Comparison of ENCODE assay signal across 11 cellular contexts in genomic region chr18:22934789-22935188, GRCh38. TPM values are rescaled to one million over a fixed set of nuclear protein-coding genes. Genes with fewer than 3 reads are reported as not detected.
A peak's percentile ranks its signal among the peaks of the same experiment; 100 is the strongest.
DNase-seq lines count a peak whose midpoint lies in the region; ATAC-seq, FAIRE-seq and TF ChIP-seq lines count a peak whose summit lies in the region.
"Had no signal": no experiment of that assay in that cellular context is flagged by ENCODE, and none has a peak within 500 bp of the region (broad histone marks: within the 10 kb centered on the region; RNA-seq: fewer than 3 reads in every experiment).

No MANE protein-coding gene starts in this region.

- intact Hi-C loops in natural killer cell (cut with micrococcal nuclease), result loop anchor here (5.0 to 10.0 kb wide), 4 partner anchors 443 to 1330 kb away; partner anchors contain the start of genes ESCO1 and NPC1

- TF ChIP-seq CTCF in natural killer cell (IDR thresholded peaks at IDR 0.05), result no peak

- H3K4me3 Mint-ChIP-seq in activated naive CD8-positive, alpha-beta T cell treated with anti-CD3 and anti-CD28 coated beads, Interleukin-2, amount 50 U/mL, for 24 hours, result peak overlapping the region; percentile 98
- peak overlapping the region; percentile 59 for H3K4me3 Mint-ChIP-seq in natural killer cell

- no peak for DNase-seq in Jurkat, Clone E6-1 (ENCODE audit: low read depth, low spot score)
- no peak for DNase-seq in activated naive CD8-positive, alpha-beta T cell treated with anti-CD3 and anti-CD28 coated beads, Interleukin-2, amount 50 U/mL, for 24 hours
- no peak for DNase-seq in natural killer cell
- no peak for DNase-seq in SIG-M5 treated with dmso at 0.1 percent for 504 hours (lab: John Stamatoyannopoulos, UW; ENCODE audit: unreplicated experiment)
- DNase-seq in H7, result no peak
- DNase-seq: body of pancreas, foreskin keratinocyte had no signal

- peaks cover 3% of the 10 kb centered on the region; the same call in 1 of the 2 replicates for H3K36me3 ChIP-seq in H7 (replicated peaks; ENCODE audit: control insufficient read depth, insufficient read depth, low read length)

- H3K27me3 ChIP-seq in H7 (ENCODE audit: control insufficient read depth, insufficient read depth, low read length), result peaks cover 2% of the 10 kb centered on the region
- H3K27me3 ChIP-seq: body of pancreas, foreskin keratinocyte, suprapubic skin had no signal

- ATAC-seq in activated naive CD8-positive, alpha-beta T cell treated with anti-CD3 and anti-CD28 coated beads, Interleukin-2, amount 50 U/mL, for 24 hours, result no peak
- ATAC-seq in natural killer cell (no peak), GM18861 (IDR thresholded peaks at IDR 0.05; ENCODE audit: unreplicated experiment) (no peak), HG02884 (IDR thresholded peaks at IDR 0.05; ENCODE audit: unreplicated experiment) (no peak)
- ATAC-seq: body of pancreas, foreskin keratinocyte had no signal

- no peak overlapping the region for H3K27ac Mint-ChIP-seq in activated naive CD8-positive, alpha-beta T cell treated with anti-CD3 and anti-CD28 coated beads, Interleukin-2, amount 50 U/mL, for 24 hours
- no peak overlapping the region for H3K27ac Mint-ChIP-seq in natural killer cell

- FAIRE-seq in G401.6 (lab: Jason Lieb, UNC), result peak; percentile 11

- peaks cover 28% of the 10 kb centered on the region for H3K4me1 Mint-ChIP-seq in activated naive CD8-positive, alpha-beta T cell treated with anti-CD3 and anti-CD28 coated beads, Interleukin-2, amount 50 U/mL, for 24 hours
- H3K4me1 Mint-ChIP-seq in natural killer cell, result peaks cover 14 to 18% of the 10 kb centered on the region in 2 donors

- H3K27me3 Mint-ChIP-seq in activated naive CD8-positive, alpha-beta T cell treated with anti-CD3 and anti-CD28 coated beads, Interleukin-2, amount 50 U/mL, for 24 hours, result peaks cover 5% of the 10 kb centered on the region
- H3K27me3 Mint-ChIP-seq in natural killer cell (ENCODE audit: low read depth in 2 of 2), result no peaks in the 10 kb centered on the region

- H3K36me3 Mint-ChIP-seq in activated naive CD8-positive, alpha-beta T cell treated with anti-CD3 and anti-CD28 coated beads, Interleukin-2, amount 50 U/mL, for 24 hours (ENCODE audit: low read depth), result peaks cover 31% of the 10 kb centered on the region
- no peaks in the 10 kb centered on the region for H3K36me3 Mint-ChIP-seq in natural killer cell

- H3K9me3 Mint-ChIP-seq in activated naive CD8-positive, alpha-beta T cell treated with anti-CD3 and anti-CD28 coated beads, Interleukin-2, amount 50 U/mL, for 24 hours, result no peaks in the 10 kb centered on the region
- no peaks in the 10 kb centered on the region for H3K9me3 Mint-ChIP-seq in natural killer cell

- peak overlapping the region; percentile 95 for H3K4me3 ChIP-seq in Jurkat, Clone E6-1 (ENCODE audit: low read length)
- no peak overlapping the region for H3K4me3 ChIP-seq in H7 (ENCODE audit: insufficient read depth, low read depth, low read length)

RNA-seq across cellular contexts. Expression of gene RBBP8, which starts 1.7 kb away (rescaled TPM):
- 77.8 TPM for polyA plus RNA-seq in Jurkat, Clone E6-1 (2012; ENCODE audit: insufficient read depth, insufficient read length)
- 10 to 100 TPM; 11.6 to 18.7 (median 12.1) TPM for total RNA-seq in natural killer cell
- total RNA-seq in H7 (2014; rRNA removed; shearing (Covaris generic)), result 38.0 and 43.2 TPM in 2 replicates
